Comparison of ENCODE assay signal across 8 cellular contexts in the genomic region with DNA sequence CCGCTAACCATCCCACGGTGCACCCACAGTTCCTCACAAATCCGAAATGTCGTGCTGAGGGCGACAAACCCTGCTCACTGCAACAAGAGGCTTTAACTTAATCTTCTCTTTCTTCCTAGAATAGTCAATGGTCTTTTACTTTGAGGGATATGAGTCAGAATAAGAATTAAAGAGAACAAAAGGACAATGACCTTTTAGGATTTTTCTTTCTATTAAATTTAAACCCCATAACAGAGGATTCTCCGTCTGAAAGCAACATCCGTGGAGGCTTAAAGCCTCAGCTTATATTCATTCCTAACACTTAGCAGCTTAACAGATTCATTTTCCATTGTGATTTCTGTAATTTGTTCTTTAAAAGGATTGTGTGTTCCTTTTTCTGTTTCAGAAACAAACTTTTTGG.
"Had no signal": no experiment of that assay in that cellular context is flagged by ENCODE, and none has a peak within 500 bp of the region (broad histone marks: within the 10 kb centered on the region; RNA-seq: fewer than 3 reads in every experiment).

No MANE protein-coding gene starts in this region.

- DNase-seq: H7, HFFc6, Karpas-422, KBM-7 had no signal

- ATAC-seq: GM23338, HCT116, HepG2 had no signal

- H2AFZ ChIP-seq: GM23338 had no signal

- H3K27ac ChIP-seq: KMS-11 had no signal

- H3K9ac ChIP-seq: KMS-11 had no signal

- H3K4me2 ChIP-seq: GM23338, KMS-11 had no signal

- FAIRE-seq: HepG2 had no signal

- H3K4me3 ChIP-seq: GM23338 had no signal
